In genomic region chr3:158109295-158109803, GRCh38 we compare ENCODE assay signal across 8 cellular contexts. TPM values are rescaled to one million over a fixed set of nuclear protein-coding genes. Genes with fewer than 3 reads are reported as not detected.
DNase-seq lines count a peak whose midpoint lies in the region; ATAC-seq and TF ChIP-seq lines count a peak whose summit lies in the region.

No MANE protein-coding gene starts in this region.

- TF ChIP-seq CTCF in breast epithelium (IDR thresholded peaks at IDR 0.05) = no peak

- no peaks in the 10 kb centered on the region for H3K36me3 ChIP-seq in breast epithelium
- no peaks in the 10 kb centered on the region for H3K36me3 ChIP-seq in muscle layer of colon (ENCODE audit: insufficient read depth, low read length)

- intact Hi-C loops in breast epithelium (cut with DNase I; ENCODE audit: low total_unique reads) = no loop called here

- no peak for TF ChIP-seq POLR2A in breast epithelium (IDR thresholded peaks at IDR 0.05)

- peak; percentile 1 for ATAC-seq in HG03354 (IDR thresholded peaks at IDR 0.05; ENCODE audit: poor library complexity, severe bottlenecking, unreplicated experiment)

- peaks cover 0 to 4% of the 10 kb centered on the region in 2 donors for H3K4me1 ChIP-seq in breast epithelium
- peaks cover 27% of the 10 kb centered on the region for H3K4me1 ChIP-seq in muscle layer of colon (ENCODE audit: insufficient read depth, low read length)

- H3K27me3 ChIP-seq in breast epithelium = peaks cover 0 to 43% of the 10 kb centered on the region in 2 donors
- H3K27me3 ChIP-seq in muscle layer of colon (ENCODE audit: control insufficient read depth in 1 of 2, insufficient read depth in 2 of 2, low read length in 2 of 2) = peaks cover 39 to 51% of the 10 kb centered on the region in 2 donors

- H3K9me3 ChIP-seq in breast epithelium (no peaks in the 10 kb centered on the region), muscle layer of colon (ENCODE audit: low read length) (no peaks in the 10 kb centered on the region)

- H3K27ac ChIP-seq in breast epithelium (peak overlapping the region; percentile 75 to 81), muscle layer of colon (ENCODE audit: low read depth, low read length) (no peak overlapping the region)

- DNase-seq in DMS 273 treated with DMSO at 0.1 percent for 48 hours (lab: John Stamatoyannopoulos, UW) (peak; percentile 64), DMS 273 (lab: John Stamatoyannopoulos, UW; ENCODE audit: unreplicated experiment) (no peak), breast epithelium (ENCODE audit: low spot score in 2 of 2) (no peak), iPS-NIHi7 (ENCODE audit: extremely low spot score) (no peak), NCI-H2196 treated with DMSO at 0.1 percent for 48 hours (lab: John Stamatoyannopoulos, UW; ENCODE audit: unreplicated experiment) (no peak)
- DNase-seq in activated CD4-positive, CD25-positive, alpha-beta regulatory T cell (lab: John Stamatoyannopoulos, UW) = no peak

- H3K4me3 ChIP-seq in breast epithelium (peak overlapping the region; percentile 82 to 97 (median 92)), muscle layer of colon (ENCODE audit: low read depth in 1 of 2, low read length in 2 of 2) (peak overlapping the region; percentile 72 to 85)

- H3K9ac ChIP-seq in muscle layer of colon (ENCODE audit: low read length) = no peak overlapping the region

RNA-seq across cellular contexts. Expression of gene RSRC1, which starts 0.5 kb away (rescaled TPM):
- 100 to 1,000 TPM in 1 of 3 donors, 10 to 100 TPM in 2; 53.1 to 101 (median 59.3) TPM for total RNA-seq in breast epithelium

RNA-seq across cellular contexts. Expression of gene SHOX2, which starts 3.1 kb away (rescaled TPM):
- 10 to 100 TPM in 1 of 3 donors, 1 to 10 TPM in 2; 3.0 to 10.5 (median 5.3) TPM for total RNA-seq in breast epithelium
